ENCODE assay signal across 8 cellular contexts in the genomic region with DNA sequence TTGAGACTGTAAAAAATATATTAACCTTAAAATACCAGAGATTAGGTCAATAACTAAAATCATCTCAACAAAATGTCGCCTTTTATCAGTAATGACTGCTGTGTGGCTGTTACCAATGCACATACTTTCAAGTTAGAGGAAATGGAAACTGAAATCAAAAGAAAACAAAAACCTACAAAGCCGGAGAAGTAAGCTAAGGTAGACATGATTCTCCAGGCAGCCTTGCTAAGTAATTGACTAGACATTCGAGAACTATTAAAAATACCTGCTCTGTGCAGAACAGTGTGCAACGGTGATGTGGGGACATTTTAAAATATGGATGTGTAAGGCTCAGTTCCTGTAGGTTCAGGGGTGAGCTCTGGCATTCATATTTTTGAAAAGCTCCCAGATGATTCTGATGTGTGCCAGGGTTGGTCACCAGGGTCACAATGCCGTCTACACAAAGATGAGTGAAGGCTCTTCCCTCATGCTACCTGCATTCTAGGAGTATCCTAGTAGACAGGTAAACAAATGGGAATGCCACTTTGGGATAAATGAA. TPM values are rescaled to one million over a fixed set of nuclear protein-coding genes. Genes with fewer than 3 reads are reported as not detected.
DNase-seq lines count a peak whose midpoint lies in the region; ATAC-seq and FAIRE-seq lines count a peak whose summit lies in the region.

No MANE protein-coding gene starts in this region.

- H3K4me3 ChIP-seq in CD8-positive, alpha-beta memory T cell (ENCODE audit: low read length) = peak overlapping the region; percentile 61
- peak overlapping the region; percentile 77 for H3K4me3 ChIP-seq in naive thymus-derived CD4-positive, alpha-beta T cell (ENCODE audit: low read length)

- peak; percentile 43 for ATAC-seq in GM21528 (IDR thresholded peaks at IDR 0.05; ENCODE audit: low FRiP score, unreplicated experiment)
- ATAC-seq in naive thymus-derived CD4-positive, alpha-beta T cell = peak; percentile 67

- intact Hi-C loops in naive thymus-derived CD4-positive, alpha-beta T cell (cut with micrococcal nuclease) = loop anchor here (1.0 to 5.0 kb wide), 11 partner anchors 22 to 1925 kb away; a partner anchor contains a TSS

- peaks cover 29 to 55% (median 54%) of the 10 kb centered on the region in 3 donors for H3K4me1 Mint-ChIP-seq in CD8-positive, alpha-beta memory T cell
- H3K4me1 Mint-ChIP-seq in naive thymus-derived CD4-positive, alpha-beta T cell = peaks cover 27 to 73% (median 46%) of the 10 kb centered on the region in 7 donors

- DNase-seq in CD8-positive, alpha-beta memory T cell = peak in 2 of 5 donors; percentile 61 to 69
- DNase-seq in M059J (ENCODE audit: low read depth) (peak; percentile 26), GDM1 (lab: John Stamatoyannopoulos, UW) (no peak), A172 (ENCODE audit: low spot score) (no peak), SHP77 treated with DMSO at 0.1 percent for 48 hours (lab: John Stamatoyannopoulos, UW) (no peak)
- peak in 6 of 9 donors; percentile 42 to 77 (median 68) for DNase-seq in naive thymus-derived CD4-positive, alpha-beta T cell

- peak overlapping the region; percentile 82 for H3K27ac ChIP-seq in CD8-positive, alpha-beta memory T cell (ENCODE audit: low read depth, low read length)
- peak overlapping the region; percentile 94 for H3K27ac ChIP-seq in naive thymus-derived CD4-positive, alpha-beta T cell (ENCODE audit: low read depth, low read length)

- peak; percentile 43 for FAIRE-seq in colon (lab: Jason Lieb, UNC)

- H3K27me3 ChIP-seq in CD8-positive, alpha-beta memory T cell (ENCODE audit: insufficient read depth, low read length, poor library complexity, severe bottlenecking) = no peaks in the 10 kb centered on the region
- no peaks in the 10 kb centered on the region for H3K27me3 ChIP-seq in naive thymus-derived CD4-positive, alpha-beta T cell (ENCODE audit: control insufficient read depth in 2 of 2, insufficient read depth in 2 of 2, low read length in 2 of 2)

- no peaks in the 10 kb centered on the region for H3K36me3 ChIP-seq in CD8-positive, alpha-beta memory T cell (ENCODE audit: insufficient read depth, low read length)
- no peaks in the 10 kb centered on the region for H3K36me3 ChIP-seq in naive thymus-derived CD4-positive, alpha-beta T cell (ENCODE audit: control insufficient read depth in 2 of 3, insufficient read depth in 3 of 3, low read length in 3 of 3)

- peak overlapping the region; percentile 94 to 100 (median 99) for H3K27ac Mint-ChIP-seq in CD8-positive, alpha-beta memory T cell
- peak overlapping the region; percentile 99 to 100 (median 100) for H3K27ac Mint-ChIP-seq in naive thymus-derived CD4-positive, alpha-beta T cell

- no peaks in the 10 kb centered on the region for H3K9me3 Mint-ChIP-seq in CD8-positive, alpha-beta memory T cell
- H3K9me3 Mint-ChIP-seq in naive thymus-derived CD4-positive, alpha-beta T cell = no peaks in the 10 kb centered on the region

- POLR2A ChIA-PET in CD8-positive, alpha-beta memory T cell (lab: Charles Lee) = interaction anchor here (1.3 to 2.7 kb wide), 8 partner anchors 9 to 721 kb away, joined by 4 to 23 read pairs (median 6); a partner anchor contains a TSS
- POLR2A ChIA-PET in naive thymus-derived CD4-positive, alpha-beta T cell (lab: Charles Lee) = interaction anchor here (0.6 to 5.1 kb wide), 22 partner anchors 9 to 1932 kb away, joined by 3 to 64 read pairs (median 6); a partner anchor contains a TSS

- no peaks in the 10 kb centered on the region for H3K9me3 ChIP-seq in CD8-positive, alpha-beta memory T cell (ENCODE audit: low read length)
- no peaks in the 10 kb centered on the region for H3K9me3 ChIP-seq in naive thymus-derived CD4-positive, alpha-beta T cell (ENCODE audit: control insufficient read depth in 2 of 3, low read length in 3 of 3)

- peak overlapping the region; percentile 95 to 99 (median 96) for H3K4me3 Mint-ChIP-seq in CD8-positive, alpha-beta memory T cell
- H3K4me3 Mint-ChIP-seq in naive thymus-derived CD4-positive, alpha-beta T cell = peak overlapping the region; percentile 92 to 98 (median 96)

- peaks cover 26% of the 10 kb centered on the region for H3K4me1 ChIP-seq in CD8-positive, alpha-beta memory T cell (ENCODE audit: insufficient read depth, low read length)
- peaks cover 13 to 15% of the 10 kb centered on the region in 2 donors for H3K4me1 ChIP-seq in naive thymus-derived CD4-positive, alpha-beta T cell (ENCODE audit: control insufficient read depth in 2 of 2, insufficient read depth in 2 of 2, low read length in 2 of 2)

- CTCF ChIA-PET in CD8-positive, alpha-beta memory T cell (lab: Charles Lee) = interaction anchor here (0.9 to 6.6 kb wide), 8 partner anchors 10 to 81 kb away, joined by 3 to 40 read pairs (median 4); a partner anchor contains a TSS
- CTCF ChIA-PET in naive thymus-derived CD4-positive, alpha-beta T cell (lab: Charles Lee) = interaction anchor here (0.8 to 1.8 kb wide), 4 partner anchors 20 to 73 kb away, joined by 3 to 4 read pairs (median 3); no protein-coding TSS in a partner anchor

- peaks cover 0 to 16% (median 0%) of the 10 kb centered on the region in 3 donors for H3K36me3 Mint-ChIP-seq in CD8-positive, alpha-beta memory T cell
- H3K36me3 Mint-ChIP-seq in naive thymus-derived CD4-positive, alpha-beta T cell = peaks cover 0 to 31% (median 0%) of the 10 kb centered on the region in 5 donors

- H3K27me3 Mint-ChIP-seq in CD8-positive, alpha-beta memory T cell = no peaks in the 10 kb centered on the region
- no peaks in the 10 kb centered on the region for H3K27me3 Mint-ChIP-seq in naive thymus-derived CD4-positive, alpha-beta T cell

RNA-seq across cellular contexts. Expression of a gene that starts 0.6 kb away (rescaled TPM):
- 1 to 10 TPM; 4.5 to 4.9 TPM for total RNA-seq in CD8-positive, alpha-beta memory T cell
- polyA plus RNA-seq in CD8-positive, alpha-beta memory T cell = 17.3 TPM
- total RNA-seq in M059J (2014; rRNA removed; shearing (Covaris generic)) = 45.6 and 73.9 TPM in 2 replicates
- total RNA-seq in naive thymus-derived CD4-positive, alpha-beta T cell = 100 to 1,000 TPM in 1 of 5 experiments, 10 to 100 TPM in 2, 1 to 10 TPM in 2; 8.4 to 125 (median 11.0) TPM
- 10 to 100 TPM; 13.7 to 15.6 TPM for polyA plus RNA-seq in naive thymus-derived CD4-positive, alpha-beta T cell
- 1.7 and 2.4 TPM in 2 replicates for total RNA-seq in A172 (2014; rRNA removed; shearing (Covaris generic))

RNA-seq across cellular contexts. Expression of a gene that starts 30.7 kb away (rescaled TPM):
- 10 to 100 TPM; 13.2 to 13.6 TPM for total RNA-seq in CD8-positive, alpha-beta memory T cell
- 13.7 TPM for polyA plus RNA-seq in CD8-positive, alpha-beta memory T cell
- 29.0 and 34.6 TPM in 2 replicates for total RNA-seq in M059J (2014; rRNA removed; shearing (Covaris generic))
- total RNA-seq in naive thymus-derived CD4-positive, alpha-beta T cell = 10 to 100 TPM in 3 of 5 experiments, 1 to 10 TPM in 2; 5.0 to 18.3 (median 10.5) TPM
- polyA plus RNA-seq in naive thymus-derived CD4-positive, alpha-beta T cell = 10 to 100 TPM in 1 of 2 donors, 1 to 10 TPM in 1; 7.2 to 22.8 TPM
- 3.4 and 5.4 TPM in 2 replicates for total RNA-seq in A172 (2014; rRNA removed; shearing (Covaris generic))

Comparison
In these comparisons a context has a peak if more than half of its experiments do, and no peak if none do; other contexts are left out.
1. DNase-seq: peak in M059J (single experiment) and naive thymus-derived CD4-positive, alpha-beta T cell (6 of 9); none in GDM1 (single experiment), A172 (single experiment) and SHP77 treated with DMSO at 0.1 percent for 48 hours (single experiment).